ENCODE assay signal across 1 cellular context in the genomic region with DNA sequence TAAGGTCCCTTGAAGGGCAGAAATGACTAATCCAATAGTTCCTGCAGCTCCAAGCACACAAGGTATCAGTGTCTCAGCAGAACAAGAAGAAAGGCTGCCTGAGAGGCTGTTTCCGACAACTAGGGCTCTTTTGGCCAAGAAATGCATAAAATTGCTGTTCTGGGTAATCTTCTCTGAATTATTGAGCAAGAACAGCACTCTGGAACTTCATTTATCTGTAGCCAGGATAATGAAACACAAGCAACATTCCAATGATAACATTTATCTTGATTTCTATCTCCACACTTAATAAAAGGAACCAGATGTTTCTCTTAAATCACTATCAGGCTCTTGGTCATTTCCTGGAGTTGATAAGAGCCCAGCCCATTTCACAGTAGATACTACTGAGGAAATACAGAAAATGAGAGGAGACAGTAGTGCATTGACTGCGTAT.
TF ChIP-seq lines count a peak whose summit lies in the region.

No MANE protein-coding gene starts in this region.

TF ChIP-seq in HepG2, 621 proteins besides CTCF, POLR2A, EP300 and RAD21:
- TF ChIP-seq, protein P1, sequence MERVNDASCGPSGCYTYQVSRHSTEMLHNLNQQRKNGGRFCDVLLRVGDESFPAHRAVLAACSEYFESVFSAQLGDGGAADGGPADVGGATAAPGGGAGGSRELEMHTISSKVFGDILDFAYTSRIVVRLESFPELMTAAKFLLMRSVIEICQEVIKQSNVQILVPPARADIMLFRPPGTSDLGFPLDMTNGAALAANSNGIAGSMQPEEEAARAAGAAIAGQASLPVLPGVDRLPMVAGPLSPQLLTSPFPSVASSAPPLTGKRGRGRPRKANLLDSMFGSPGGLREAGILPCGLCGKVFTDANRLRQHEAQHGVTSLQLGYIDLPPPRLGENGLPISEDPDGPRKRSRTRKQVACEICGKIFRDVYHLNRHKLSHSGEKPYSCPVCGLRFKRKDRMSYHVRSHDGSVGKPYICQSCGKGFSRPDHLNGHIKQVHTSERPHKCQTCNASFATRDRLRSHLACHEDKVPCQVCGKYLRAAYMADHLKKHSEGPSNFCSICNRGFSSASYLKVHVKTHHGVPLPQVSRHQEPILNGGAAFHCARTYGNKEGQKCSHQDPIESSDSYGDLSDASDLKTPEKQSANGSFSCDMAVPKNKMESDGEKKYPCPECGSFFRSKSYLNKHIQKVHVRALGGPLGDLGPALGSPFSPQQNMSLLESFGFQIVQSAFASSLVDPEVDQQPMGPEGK (CRISPR knock-in tag; IDR thresholded peaks at IDR 0.05) = no peak
- TF ChIP-seq ZNF629 (CRISPR knock-in tag; conservative IDR thresholded peaks at IDR 0.05) = peak; percentile 67
- TF ChIP-seq ZNF7 (CRISPR knock-in tag; IDR thresholded peaks at IDR 0.05) = no peak
